In the genomic region with DNA sequence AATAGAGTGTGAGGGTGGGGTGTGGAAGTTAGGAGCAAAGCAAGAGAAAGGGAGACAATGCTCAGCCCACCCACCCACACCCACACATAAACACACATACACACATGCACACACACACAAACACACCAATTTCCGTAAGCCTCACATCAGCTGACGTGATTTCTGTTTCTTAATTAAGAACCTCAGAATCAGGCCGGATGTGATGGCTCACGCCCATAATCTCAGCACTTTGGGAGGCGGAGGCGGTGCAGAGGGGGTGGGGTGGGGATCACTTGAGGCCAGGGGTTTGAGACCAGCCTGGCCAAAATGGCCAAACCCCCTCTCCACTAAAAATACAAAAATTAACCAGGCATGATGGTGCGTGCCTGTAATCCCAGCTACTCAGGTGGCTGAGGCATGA, we compare ENCODE assay signal across 16 cellular contexts.
"Had no signal": no experiment of that assay in that cellular context is flagged by ENCODE, and none has a peak within 500 bp of the region (broad histone marks: within the 10 kb centered on the region; RNA-seq: fewer than 3 reads in every experiment).

No MANE protein-coding gene starts in this region.

- DNase-seq: activated CD4-positive, alpha-beta T cell treated with anti-CD3 and anti-CD28 coated beads, Interleukin-2, amount 10 ng/mL, durations not matched to agents 24 days and 14 days; activated CD8-positive, alpha-beta memory T cell treated with anti-CD3 and anti-CD28 coated beads, Interleukin-2, amount 50 U/mL, for 4 hours; activated effector memory CD4-positive, alpha-beta T cell treated with Interleukin-2 at 50 U/mL for 16 hours; activated T-cell treated with anti-CD3 and anti-CD28 coated beads, Interleukin-2, amount 50 U/mL, for 4 hours; colonic mucosa; erythroblast; left ventricle myocardium inferior; mesenchymal stem cell; mucosa of descending colon; naive B cell; right lobe of liver; small intestine; stimulated activated CD4-positive, alpha-beta T cell treated with anti-CD3 and anti-CD28 coated beads, Interleukin-15, amount 100 ng/mL, for 24 hours; stimulated activated CD4-positive, alpha-beta T cell treated with anti-CD3 and anti-CD28 coated beads, Interleukin-2, amount 100 ng/mL, for 48 hours had no signal

- H3K4me3 ChIP-seq: colonic mucosa, left ventricle myocardium inferior, mucosa of descending colon, ovary, right lobe of liver, suprapubic skin had no signal

- H3K9me3 ChIP-seq: colonic mucosa, left ventricle myocardium inferior, mucosa of descending colon, ovary, right lobe of liver, suprapubic skin had no signal

- H3K27me3 ChIP-seq: colonic mucosa, ovary, right lobe of liver, suprapubic skin had no signal

- H3K4me1 ChIP-seq: colonic mucosa, suprapubic skin had no signal

- H3K36me3 ChIP-seq: colonic mucosa, left ventricle myocardium inferior, ovary, right lobe of liver, suprapubic skin had no signal

- H3K27ac ChIP-seq: colonic mucosa, left ventricle myocardium inferior, ovary, right lobe of liver, suprapubic skin had no signal
